7 cellular contexts compared by ENCODE assay signal in the genomic region with DNA sequence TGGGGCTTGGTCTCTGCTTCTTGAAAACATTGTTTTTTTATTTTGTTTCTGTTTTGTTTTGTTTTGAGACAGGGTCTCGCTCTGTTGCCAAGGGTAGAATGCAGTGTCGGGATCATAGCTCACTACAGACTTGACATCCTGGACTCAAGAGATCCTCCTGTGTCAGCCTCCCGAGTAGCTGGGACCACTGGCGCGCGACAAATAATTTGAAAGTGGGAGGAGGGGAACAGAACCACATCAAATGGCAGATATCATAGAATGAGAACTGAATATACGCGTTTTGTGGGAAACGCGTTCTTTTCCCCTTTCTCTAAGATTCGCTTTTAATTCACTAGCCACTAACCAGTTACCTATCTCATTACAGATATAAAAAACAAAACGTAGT. TPM values are rescaled to one million over a fixed set of nuclear protein-coding genes. Genes with fewer than 3 reads are reported as not detected.
DNase-seq lines count a peak whose midpoint lies in the region; ATAC-seq, FAIRE-seq and TF ChIP-seq lines count a peak whose summit lies in the region.

No MANE protein-coding gene starts in this region.

- no peaks in the 10 kb centered on the region for H3K9me3 Mint-ChIP-seq in activated CD8-positive, alpha-beta T cell treated with anti-CD3 and anti-CD28 coated beads, Interleukin-2, amount 10 ng/mL, durations not matched to agents 7 days and 5 days (ENCODE audit: insufficient read depth)

- DNase-seq in HEK293T (ENCODE audit: extremely low spot score) = no peak
- DNase-seq in activated CD8-positive, alpha-beta T cell treated with anti-CD3 and anti-CD28 coated beads, Interleukin-2, amount 10 ng/mL, durations not matched to agents 7 days and 5 days = no peak
- no peak for DNase-seq in right cardiac atrium
- DNase-seq in spleen = no peak
- DNase-seq in NCI-H524 treated with DMSO at 0.1 percent for 48 hours (lab: John Stamatoyannopoulos, UW) = no peak
- DNase-seq in NCI-H524 (lab: John Stamatoyannopoulos, UW) = no peak
- DNase-seq in GM12892 (ENCODE audit: insufficient read length) = no peak

- peaks cover 0 to 9% (median 0%) of the 10 kb centered on the region in 6 donors for H3K36me3 ChIP-seq in spleen

- H3K4me1 ChIP-seq in right cardiac atrium (ENCODE audit: control insufficient read depth, insufficient read depth, low read length) (no peaks in the 10 kb centered on the region), spleen (peaks cover 7 to 47% (median 29%) of the 10 kb centered on the region in 6 donors)

- 10% methylated on average over 12 of the region's 12 CpGs for WGBS in right cardiac atrium
- 1 to 6% (median 2%) methylated on average over 12 of the region's 12 CpGs for WGBS in spleen, 5 donors

- peaks cover 33% of the 10 kb centered on the region for H3K4me1 Mint-ChIP-seq in activated CD8-positive, alpha-beta T cell treated with anti-CD3 and anti-CD28 coated beads, Interleukin-2, amount 10 ng/mL, durations not matched to agents 7 days and 5 days (ENCODE audit: low read depth)

- TF ChIP-seq CTCF in spleen (IDR thresholded peaks at IDR 0.05 in 8 of 11, conservative IDR thresholded peaks at IDR 0.05 in 3 of 11) = no peak

- H3K27ac ChIP-seq in right cardiac atrium (ENCODE audit: low read length) (peak overlapping the region; percentile 75), spleen (peak overlapping the region; percentile 91 to 100 (median 98))

- no peak for ATAC-seq in activated CD8-positive, alpha-beta T cell treated with anti-CD3 and anti-CD28 coated beads, Interleukin-2, amount 10 ng/mL, durations not matched to agents 7 days and 5 days
- peak in 1 of 2 donors; percentile 8 for ATAC-seq in right cardiac atrium

- peak overlapping the region; percentile 94 for H3K27ac Mint-ChIP-seq in activated CD8-positive, alpha-beta T cell treated with anti-CD3 and anti-CD28 coated beads, Interleukin-2, amount 10 ng/mL, durations not matched to agents 7 days and 5 days

- H3K4me3 ChIP-seq in right cardiac atrium (ENCODE audit: low read length) = peak overlapping the region; percentile 58
- H3K4me3 ChIP-seq in spleen = peak overlapping the region; percentile 74 to 99 (median 95)

- peaks cover 18% of the 10 kb centered on the region for H3K27me3 Mint-ChIP-seq in activated CD8-positive, alpha-beta T cell treated with anti-CD3 and anti-CD28 coated beads, Interleukin-2, amount 10 ng/mL, durations not matched to agents 7 days and 5 days (ENCODE audit: low read depth)

- H3K27me3 ChIP-seq in right cardiac atrium (ENCODE audit: control insufficient read depth, insufficient read depth) (no peaks in the 10 kb centered on the region), spleen (replicated peaks in 1 of 7) (peaks cover 0 to 4% (median 0%) of the 10 kb centered on the region in 7 donors)

- no peaks in the 10 kb centered on the region for H3K9me3 ChIP-seq in right cardiac atrium (ENCODE audit: control insufficient read depth, low read length)
- H3K9me3 ChIP-seq in spleen = no peaks in the 10 kb centered on the region

- H3K36me3 Mint-ChIP-seq in activated CD8-positive, alpha-beta T cell treated with anti-CD3 and anti-CD28 coated beads, Interleukin-2, amount 10 ng/mL, durations not matched to agents 7 days and 5 days (ENCODE audit: low read depth) = peaks cover 6% of the 10 kb centered on the region

- CTCF ChIA-PET in HEK293T (lab: Yijun Ruan, JAX) = interaction anchor here (0.5 to 0.8 kb wide), 4 partner anchors 14 to 1356 kb away, joined by 3 to 5 read pairs (median 4); no protein-coding TSS in a partner anchor
- CTCF ChIA-PET in activated CD8-positive, alpha-beta T cell treated with anti-CD3 and anti-CD28 coated beads, Interleukin-2, amount 10 ng/mL, durations not matched to agents 7 days and 5 days (lab: Charles Lee) = interaction anchor here (0.6 to 3.4 kb wide), 32 partner anchors 9 to 323 kb away, joined by 3 to 13 read pairs (median 4); no protein-coding TSS in a partner anchor

- no peak for FAIRE-seq in GM12892 (lab: Jason Lieb, UNC)

- H3K4me3 Mint-ChIP-seq in activated CD8-positive, alpha-beta T cell treated with anti-CD3 and anti-CD28 coated beads, Interleukin-2, amount 10 ng/mL, durations not matched to agents 7 days and 5 days = peak overlapping the region; percentile 81

- POLR2A ChIA-PET in HEK293T (lab: Yijun Ruan, JAX) = interaction anchor here (1.5 to 1.6 kb wide), 2 partner anchors 9 to 10 kb away, joined by 3 read pairs; no protein-coding TSS in a partner anchor
- POLR2A ChIA-PET in activated CD8-positive, alpha-beta T cell treated with anti-CD3 and anti-CD28 coated beads, Interleukin-2, amount 10 ng/mL, durations not matched to agents 7 days and 5 days (lab: Charles Lee) = interaction anchor here (0.6 to 1.8 kb wide), 9 partner anchors 8 to 1021 kb away, joined by 3 to 5 read pairs (median 4); no protein-coding TSS in a partner anchor

- TF ChIP-seq POLR2A in spleen (IDR thresholded peaks at IDR 0.05) = no peak
- no peak for TF ChIP-seq POLR2A in GM12892 (IDR thresholded peaks at IDR 0.05; ENCODE audit: low read depth, low read length)

- intact Hi-C loops in right cardiac atrium (cut with DNase I) (no loop called here), spleen (cut with DNase I; ENCODE audit: low total_unique reads) (no loop called here)

TF ChIP-seq in HEK293T, 16 proteins besides CTCF, POLR2A, EP300 and RAD21:
- TF ChIP-seq FOXA1 (IDR thresholded peaks at IDR 0.05) (no peak), ELF4 (IDR thresholded peaks at IDR 0.05) (no peak), HDGF (IDR thresholded peaks at IDR 0.05; ENCODE audit: borderline replicate concordance) (no peak), BHLHE40 (IDR thresholded peaks at IDR 0.05; ENCODE audit: borderline replicate concordance) (no peak), L3MBTL2 (conservative IDR thresholded peaks at IDR 0.05) (peak; percentile 6), FOXM1 (IDR thresholded peaks at IDR 0.05; ENCODE audit: borderline replicate concordance) (no peak)

RNA-seq across cellular contexts. Expression of a gene that starts 0.6 kb away (rescaled TPM):
- 10 to 100 TPM; 58.3 to 64.7 TPM for total RNA-seq in activated CD8-positive, alpha-beta T cell treated with anti-CD3 and anti-CD28 coated beads, Interleukin-2, amount 10 ng/mL, durations not matched to agents 7 days and 5 days
- total RNA-seq in right cardiac atrium (10 to 100 TPM; 33.9 to 41.3 (median 36.2) TPM), spleen (100 to 1,000 TPM; 128 to 194 (median 161) TPM)
- polyA plus RNA-seq in right cardiac atrium (14.5 TPM), spleen (10 to 100 TPM; 32.9 to 49.5 (median 34.7) TPM)
- 39.0 TPM for polyA plus RNA-seq in GM12892 (2012; ENCODE audit: missing spikeins)

RNA-seq across cellular contexts. Expression of a gene that starts 5.9 kb away (rescaled TPM):
- not detected for total RNA-seq in activated CD8-positive, alpha-beta T cell treated with anti-CD3 and anti-CD28 coated beads, Interleukin-2, amount 10 ng/mL, durations not matched to agents 7 days and 5 days
- total RNA-seq in right cardiac atrium (not detected), spleen (not detected)
- polyA plus RNA-seq in right cardiac atrium (0.02 TPM), spleen (under 1 TPM; 0.04 to 0.08 (median 0.06) TPM)
- polyA plus RNA-seq in GM12892 (2012; ENCODE audit: missing spikeins) = not detected
